In genomic region chr20:44946266-44946852, GRCh38 we compare ENCODE assay signal across 15 cellular contexts. TPM values are rescaled to one million over a fixed set of nuclear protein-coding genes. Genes with fewer than 3 reads are reported as not detected.
DNase-seq lines count a peak whose midpoint lies in the region; ATAC-seq and TF ChIP-seq lines count a peak whose summit lies in the region.
"Had no signal": no experiment of that assay in that cellular context is flagged by ENCODE, and none has a peak within 500 bp of the region (broad histone marks: within the 10 kb centered on the region; RNA-seq: fewer than 3 reads in every experiment).

No MANE protein-coding gene starts in this region.

- ATAC-seq in T-helper 17 cell (no peak), GM18505 (IDR thresholded peaks at IDR 0.05; ENCODE audit: unreplicated experiment) (no peak)
- no peak for ATAC-seq in naive thymus-derived CD8-positive, alpha-beta T cell

- no peak for TF ChIP-seq POLR2A in GM18505 (IDR thresholded peaks at IDR 0.05; ENCODE audit: borderline replicate concordance, extremely low read depth, insufficient read depth, insufficient read length)

- TF ChIP-seq CTCF in GM10248 (IDR thresholded peaks at IDR 0.05; ENCODE audit: control extremely low read depth, extremely low read depth, low read depth, missing control alignments) (no peak), colonic mucosa (IDR thresholded peaks at IDR 0.05) (no peak)

- no peaks in the 10 kb centered on the region for H3K27me3 ChIP-seq in colonic mucosa
- H3K27me3 ChIP-seq: BLaER1 treated with 17β-estradiol and CSF1 and Interleukin-3, amounts not matched to agents 10 nM and 100 nM had no signal

- no peak overlapping the region for H3K9ac ChIP-seq in colonic mucosa (ENCODE audit: low read depth in 2 of 2, low read length in 2 of 2)
- H3K9ac ChIP-seq: BLaER1 treated with 17β-estradiol and CSF1 and Interleukin-3, amounts not matched to agents 10 nM and 100 nM had no signal

- H3K9me3 ChIP-seq in T-helper 17 cell (ENCODE audit: control insufficient read depth, low read length, poor library complexity, severe bottlenecking) (no peaks in the 10 kb centered on the region), colonic mucosa (no peaks in the 10 kb centered on the region)
- H3K9me3 ChIP-seq: BLaER1 treated with 17β-estradiol and CSF1 and Interleukin-3, amounts not matched to agents 10 nM and 100 nM had no signal

- no peaks in the 10 kb centered on the region for H3K27me3 Mint-ChIP-seq in activated CD4-positive, alpha-beta T cell treated with anti-CD3 and anti-CD28 coated beads, Interleukin-2, amount 10 ng/mL, durations not matched to agents 24 days and 14 days
- no peaks in the 10 kb centered on the region for H3K27me3 Mint-ChIP-seq in T-helper 17 cell
- no peaks in the 10 kb centered on the region for H3K27me3 Mint-ChIP-seq in naive thymus-derived CD8-positive, alpha-beta T cell

- CTCF ChIA-PET in GM10248 (lab: Yijun Ruan, JAX): interaction anchor here (1.2 to 1.5 kb wide), 5 partner anchors 8 to 44 kb away, joined by 3 to 5 read pairs (median 3); no protein-coding TSS in a partner anchor

- peaks cover 78% of the 10 kb centered on the region for H3K36me3 Mint-ChIP-seq in activated CD4-positive, alpha-beta T cell treated with anti-CD3 and anti-CD28 coated beads, Interleukin-2, amount 10 ng/mL, durations not matched to agents 24 days and 14 days (ENCODE audit: low read depth)
- H3K36me3 Mint-ChIP-seq in T-helper 17 cell (ENCODE audit: low read depth): peaks cover 16% of the 10 kb centered on the region
- peaks cover 0 to 95% (median 24%) of the 10 kb centered on the region in 3 donors for H3K36me3 Mint-ChIP-seq in naive thymus-derived CD8-positive, alpha-beta T cell

- POLR2A ChIA-PET in naive thymus-derived CD8-positive, alpha-beta T cell (lab: Charles Lee): interaction anchor here (1.5 kb wide), 1 partner anchor 15 kb away, joined by 3 read pairs; no protein-coding TSS in a partner anchor
- POLR2A ChIA-PET in GM10248 (lab: Yijun Ruan, JAX): no interaction called here

- H3K9me3 Mint-ChIP-seq in activated CD4-positive, alpha-beta T cell treated with anti-CD3 and anti-CD28 coated beads, Interleukin-2, amount 10 ng/mL, durations not matched to agents 24 days and 14 days: no peaks in the 10 kb centered on the region
- H3K9me3 Mint-ChIP-seq in naive thymus-derived CD8-positive, alpha-beta T cell: no peaks in the 10 kb centered on the region

- no peaks in the 10 kb centered on the region for H3K4me1 ChIP-seq in colonic mucosa
- H3K4me1 ChIP-seq: BLaER1 treated with 17β-estradiol and CSF1 and Interleukin-3, amounts not matched to agents 10 nM and 100 nM had no signal

- H3K4me3 ChIP-seq in colonic mucosa: no peak overlapping the region
- H3K4me3 ChIP-seq: BLaER1 treated with 17β-estradiol and CSF1 and Interleukin-3, amounts not matched to agents 10 nM and 100 nM; PC-9 had no signal

- intact Hi-C loops in activated CD4-positive, alpha-beta T cell treated with anti-CD3 and anti-CD28 coated beads, Interleukin-2, amount 10 ng/mL, durations not matched to agents 24 days and 14 days (cut with micrococcal nuclease): no loop called here
- intact Hi-C loops in colonic mucosa (cut with DNase I): no loop called here

- H3K36me3 ChIP-seq in colonic mucosa: peaks cover 21% of the 10 kb centered on the region

- no peak overlapping the region for H3K27ac ChIP-seq in colonic mucosa
- H3K27ac ChIP-seq: BLaER1 treated with 17β-estradiol and CSF1 and Interleukin-3, amounts not matched to agents 10 nM and 100 nM; PC-9 had no signal

- H3K4me1 Mint-ChIP-seq in activated CD4-positive, alpha-beta T cell treated with anti-CD3 and anti-CD28 coated beads, Interleukin-2, amount 10 ng/mL, durations not matched to agents 24 days and 14 days: no peaks in the 10 kb centered on the region
- peaks cover 12% of the 10 kb centered on the region for H3K4me1 Mint-ChIP-seq in T-helper 17 cell
- peaks cover 0 to 6% (median 3%) of the 10 kb centered on the region in 4 donors for H3K4me1 Mint-ChIP-seq in naive thymus-derived CD8-positive, alpha-beta T cell

- peak overlapping the region; percentile 13 for H3K27ac Mint-ChIP-seq in activated CD4-positive, alpha-beta T cell treated with anti-CD3 and anti-CD28 coated beads, Interleukin-2, amount 10 ng/mL, durations not matched to agents 24 days and 14 days
- peak overlapping the region; percentile 70 for H3K27ac Mint-ChIP-seq in T-helper 17 cell
- peak overlapping the region in 6 of 10 donors; percentile 16 to 89 (median 60) for H3K27ac Mint-ChIP-seq in naive thymus-derived CD8-positive, alpha-beta T cell

- no peak for DNase-seq in activated CD4-positive, alpha-beta T cell treated with anti-CD3 and anti-CD28 coated beads, Interleukin-2, amount 10 ng/mL, durations not matched to agents 24 days and 14 days
- no peak for DNase-seq in activated CD4-positive, alpha-beta T cell treated with anti-CD3 and anti-CD28 coated beads, Interleukin-2, amount 50 U/mL, for 48 hours
- DNase-seq in T-helper 17 cell: no peak
- peak; percentile 30 for DNase-seq in fibroblast of peridontal ligament (ENCODE audit: extremely low read depth)
- DNase-seq in naive thymus-derived CD8-positive, alpha-beta T cell: no peak
- no peak for DNase-seq in GM10248 (ENCODE audit: extremely low spot score)
- DNase-seq in colonic mucosa: no peak
- DNase-seq: 8988T, DMS153, HCEC 1CT, NCI-H1092, NCI-H1694, PC-9 had no signal

- H3K4me3 Mint-ChIP-seq in activated CD4-positive, alpha-beta T cell treated with anti-CD3 and anti-CD28 coated beads, Interleukin-2, amount 10 ng/mL, durations not matched to agents 24 days and 14 days: no peak overlapping the region
- no peak overlapping the region for H3K4me3 Mint-ChIP-seq in T-helper 17 cell
- H3K4me3 Mint-ChIP-seq in naive thymus-derived CD8-positive, alpha-beta T cell: no peak overlapping the region

RNA-seq across cellular contexts. Expression of gene TOMM34, which starts 13.8 kb away (rescaled TPM):
- total RNA-seq in activated CD4-positive, alpha-beta T cell treated with anti-CD3 and anti-CD28 coated beads, Interleukin-2, amount 10 ng/mL, durations not matched to agents 24 days and 14 days: 63.4 and 64.5 TPM in 2 replicates
- total RNA-seq in T-helper 17 cell (1 to 10 TPM; 9.1 to 9.2 TPM), colonic mucosa (10 to 100 TPM; 16.5 to 29.9 TPM)
- 10 to 100 TPM in 1 of 2 experiments, 1 to 10 TPM in 1; 9.3 to 11.0 TPM for total RNA-seq in naive thymus-derived CD8-positive, alpha-beta T cell
- 10 to 100 TPM; 12.7 to 27.2 (median 14.5) TPM for polyA plus RNA-seq in naive thymus-derived CD8-positive, alpha-beta T cell

RNA-seq across cellular contexts. Expression of gene STK4, which starts 20.0 kb away (rescaled TPM):
- 141 and 143 TPM in 2 replicates for total RNA-seq in activated CD4-positive, alpha-beta T cell treated with anti-CD3 and anti-CD28 coated beads, Interleukin-2, amount 10 ng/mL, durations not matched to agents 24 days and 14 days
- total RNA-seq in T-helper 17 cell (100 to 1,000 TPM; 271 to 280 TPM), colonic mucosa (10 to 100 TPM; 28.9 to 29.9 TPM)
- 100 to 1,000 TPM; 342 to 354 TPM for total RNA-seq in naive thymus-derived CD8-positive, alpha-beta T cell
- polyA plus RNA-seq in naive thymus-derived CD8-positive, alpha-beta T cell: 100 to 1,000 TPM; 178 to 192 (median 188) TPM

RNA-seq across cellular contexts. Expression of gene PABPC1L, which starts 36.5 kb away (rescaled TPM):
- total RNA-seq in activated CD4-positive, alpha-beta T cell treated with anti-CD3 and anti-CD28 coated beads, Interleukin-2, amount 10 ng/mL, durations not matched to agents 24 days and 14 days: 96.9 and 103 TPM in 2 replicates
- total RNA-seq in T-helper 17 cell (10 to 100 TPM; 37.5 to 60.3 TPM), colonic mucosa (10 to 100 TPM; 11.5 to 36.3 TPM)
- total RNA-seq in naive thymus-derived CD8-positive, alpha-beta T cell: 10 to 100 TPM; 63.2 to 63.4 TPM
- under 1 TPM; 0.28 to 0.74 (median 0.73) TPM for polyA plus RNA-seq in naive thymus-derived CD8-positive, alpha-beta T cell

Comparison
In these comparisons a context has a peak if more than half of its experiments do, and no peak if none do; other contexts are left out.
1. H3K27ac Mint-ChIP-seq: peak in every context shown above with its lines; median percentile 70 in T-helper 17 cell; 60 in naive thymus-derived CD8-positive, alpha-beta T cell; 13 in activated CD4-positive, alpha-beta T cell treated with anti-CD3 and anti-CD28 coated beads, Interleukin-2, amount 10 ng/mL, durations not matched to agents 24 days and 14 days.